ENCODE assay signal across 9 cellular contexts in the genomic region with DNA sequence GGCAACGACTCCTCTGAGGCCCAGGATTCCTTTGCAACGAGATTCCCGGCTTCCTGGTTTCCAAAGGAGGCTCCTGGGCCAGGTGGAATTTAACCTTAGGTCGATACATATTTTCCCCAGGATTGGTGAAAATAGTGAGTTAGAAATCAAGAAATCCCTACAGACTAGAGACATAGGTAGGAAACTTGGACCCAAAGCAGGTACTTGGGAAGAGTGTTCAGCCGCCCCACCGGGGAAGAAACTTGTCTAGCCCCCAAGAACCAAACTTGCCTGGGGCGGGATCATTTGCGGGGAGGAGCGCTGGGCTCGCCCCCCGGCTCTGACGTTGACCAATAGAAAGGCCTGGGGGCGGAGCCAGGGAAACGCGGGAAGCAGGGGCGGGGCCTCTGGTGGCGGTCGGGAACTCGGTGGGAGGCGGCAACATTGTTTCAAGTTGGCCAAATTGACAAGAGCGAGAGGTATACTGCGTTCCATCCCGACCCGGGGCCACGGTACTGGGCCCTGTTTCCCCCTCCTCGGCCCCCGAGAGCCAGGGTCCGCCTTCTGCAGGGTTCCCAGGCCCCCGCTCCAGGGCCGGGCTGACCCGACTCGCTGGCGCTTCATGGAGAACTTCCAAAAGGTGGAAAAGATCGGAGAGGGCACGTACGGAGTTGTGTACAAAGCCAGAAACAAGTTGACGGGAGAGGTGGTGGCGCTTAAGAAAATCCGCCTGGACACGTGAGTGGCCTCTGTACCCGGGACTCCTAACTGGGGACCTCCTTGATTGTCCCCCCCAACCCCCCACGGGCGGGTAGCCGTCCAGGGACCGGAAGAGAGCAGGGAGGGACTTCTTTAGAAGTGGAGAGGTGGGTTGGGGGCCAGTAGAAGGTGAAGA. TPM values are rescaled to one million over a fixed set of nuclear protein-coding genes. Genes with fewer than 3 reads are reported as not detected.
DNase-seq lines count a peak whose midpoint lies in the region; ATAC-seq, FAIRE-seq and TF ChIP-seq lines count a peak whose summit lies in the region.
"Had no signal": no experiment of that assay in that cellular context is flagged by ENCODE, and none has a peak within 500 bp of the region (broad histone marks: within the 10 kb centered on the region; RNA-seq: fewer than 3 reads in every experiment).

TSS of gene CDK2 (plus strand) at position 423 of the 874 bp plus-strand sequence. CDS start at position 602, 179 bp downstream.

- no peaks in the 10 kb centered on the region for H3K9me1 ChIP-seq in keratinocyte (ENCODE audit: control insufficient read depth, extremely low read depth, insufficient read depth, low read length)

- H3K9me3 ChIP-seq in keratinocyte (ENCODE audit: control insufficient read depth, low read depth, low read length), result no peaks in the 10 kb centered on the region

- H3K79me2 ChIP-seq in keratinocyte (ENCODE audit: control insufficient read depth, insufficient read depth, low read length), result peaks cover 12% of the 10 kb centered on the region

- peak; percentile 97 for ATAC-seq in GM18909 (IDR thresholded peaks at IDR 0.05; ENCODE audit: poor library complexity, unreplicated experiment)
- ATAC-seq in HG03159 (IDR thresholded peaks at IDR 0.05; ENCODE audit: unreplicated experiment), result peak; percentile 86

- TF ChIP-seq CTCF in AG09319 (IDR thresholded peaks at IDR 0.05; ENCODE audit: low read depth, low read length), result no peak
- no peak for TF ChIP-seq CTCF in keratinocyte (optimal IDR thresholded peaks at IDR 0.05 in 1 of 3, IDR thresholded peaks at IDR 0.05 in 1 of 3, conservative IDR thresholded peaks at IDR 0.05 in 1 of 3; ENCODE audit: extremely low read depth in 1 of 3, insufficient read depth in 2 of 3, low read length in 3 of 3)

- peak; percentile 31 for DNase-seq in AG09319 (ENCODE audit: extremely low read depth, low read depth)
- peak; percentile 83 for DNase-seq in NCI-H345 treated with DMSO at 0.1 percent for 48 hours (lab: John Stamatoyannopoulos, UW; ENCODE audit: unreplicated experiment)
- peak; percentile 75 for DNase-seq in activated CD4-positive, CD25-positive, alpha-beta regulatory T cell treated with anti-CD3 and anti-CD28 coated beads, Interleukin-2, amount 50 U/mL, for 16 hours (ENCODE audit: low read depth, low spot score)
- peak; percentile 78 for DNase-seq in central memory CD4-positive, alpha-beta T cell
- no peak for DNase-seq in keratinocyte (ENCODE audit: low read depth, low spot score)
- DNase-seq in stimulated activated CD4-positive, alpha-beta T cell treated with anti-CD3 and anti-CD28 coated beads, Interleukin-12 subunit alpha, Interleukin-12 subunit beta, amount 100 ng/mL, for 48 hours (ENCODE audit: low read depth in 2 of 3, low spot score in 1 of 3), result peak; percentile 84 to 93 (median 89)

- H3K36me3 ChIP-seq in keratinocyte (ENCODE audit: control insufficient read depth in 2 of 2, extremely low read depth in 1 of 2, insufficient read depth in 2 of 2, low read length in 2 of 2), result peaks cover 0 to 20% of the 10 kb centered on the region in 2 experiments

- peak within 1 kb of the TSS; percentile 96 for H3K4me2 ChIP-seq in keratinocyte (ENCODE audit: control insufficient read depth, extremely low read depth, insufficient read depth, low read depth, low read length)

- H3K27ac ChIP-seq in keratinocyte (ENCODE audit: control insufficient read depth, insufficient read depth, low read length), result peak within 1 kb of the TSS; percentile 78

- peak within 1 kb of the TSS; percentile 77 to 90 (median 81) for H3K4me3 ChIP-seq in keratinocyte (ENCODE audit: control insufficient read depth in 2 of 3, extremely low read depth in 1 of 3, insufficient read depth in 2 of 3, low read depth in 1 of 3, low read length in 3 of 3)

- peak within 1 kb of the TSS; percentile 86 for H2AFZ ChIP-seq in keratinocyte (ENCODE audit: control insufficient read depth, low read length)

- dilution Hi-C loops in keratinocyte (cut with MboI; ENCODE audit: extremely low pct_ligation_motif_present, low sequenced_read_pairs), result no loop called here

- no peaks in the 10 kb centered on the region for H4K20me1 ChIP-seq in keratinocyte (ENCODE audit: control insufficient read depth, extremely low read depth, insufficient read depth, low read length)

- H3K4me1 ChIP-seq in keratinocyte (ENCODE audit: control insufficient read depth, extremely low read depth, insufficient read depth, low read length), result peaks cover 12% of the 10 kb centered on the region

- no peaks in the 10 kb centered on the region for H3K27me3 ChIP-seq in keratinocyte (ENCODE audit: control insufficient read depth, extremely low read depth, insufficient read depth, low read length)

- no peak for FAIRE-seq in keratinocyte (lab: Jason Lieb, UNC)
- FAIRE-seq: TTC549 had no signal

- peak within 1 kb of the TSS; percentile 81 for H3K9ac ChIP-seq in keratinocyte (ENCODE audit: control insufficient read depth, extremely low read depth, insufficient read depth, low read length)

RNA-seq across cellular contexts. Expression of gene CDK2, which starts in this region (rescaled TPM):
- polyA plus RNA-seq in keratinocyte, result 34.3 to 49.3 TPM (median 47.3 TPM) in 3 replicates
- polyA plus RNA-seq in keratinocyte (2011; ENCODE audit: low read depth), result 6.5 TPM
- polyA plus RNA-seq in keratinocyte (2011; cell fraction: cytosol; rRNA removed), result 24.9 and 27.4 TPM in 2 replicates
- 42.3 and 56.9 TPM in 2 replicates for polyA plus RNA-seq in keratinocyte (2011; cell fraction: nucleus; rRNA removed)
- polyA plus RNA-seq in keratinocyte (2012; ENCODE audit: low replicate concordance), result 22.4 and 30.3 TPM in 2 replicates
- 34.3 to 46.8 TPM (median 36.0 TPM) in 3 replicates for polyA minus RNA-seq in keratinocyte
- 15.5 TPM for polyA minus RNA-seq in keratinocyte (2011; cell fraction: cytosol; rRNA and poly(A)+ RNA removed)
- 14.0 and 18.6 TPM in 2 replicates for polyA minus RNA-seq in keratinocyte (2011; cell fraction: nucleus; rRNA and poly(A)+ RNA removed)
